In genomic region chr16:85227262-85227923, GRCh38 we compare ENCODE assay signal across 10 cellular contexts.
DNase-seq lines count a peak whose midpoint lies in the region; ATAC-seq, FAIRE-seq and TF ChIP-seq lines count a peak whose summit lies in the region.
"Had no signal": no experiment of that assay in that cellular context is flagged by ENCODE, and none has a peak within 500 bp of the region (broad histone marks: within the 10 kb centered on the region; RNA-seq: fewer than 3 reads in every experiment).

No MANE protein-coding gene starts in this region.

- TF ChIP-seq CTCF in GM12864 (IDR thresholded peaks at IDR 0.05; ENCODE audit: low read depth, low read length, missing control alignments) (no peak), K562 (IDR thresholded peaks at IDR 0.05 in 2 of 3, conservative IDR thresholded peaks at IDR 0.05 in 1 of 3; ENCODE audit: insufficient read depth in 2 of 3, low read depth in 1 of 3, low read length in 3 of 3) (no peak), gastrocnemius medialis (IDR thresholded peaks at IDR 0.05 in 4 of 5, conservative IDR thresholded peaks at IDR 0.05 in 1 of 5) (no peak)

- H3K36me3 ChIP-seq in K562 (ENCODE audit: control insufficient read depth, insufficient read depth, low read length): no peaks in the 10 kb centered on the region; the same call in 2 of the 3 replicates
- no peaks in the 10 kb centered on the region for H3K36me3 ChIP-seq in gastrocnemius medialis

- no peaks in the 10 kb centered on the region for H3K27me3 ChIP-seq in K562 (ENCODE audit: control insufficient read depth in 2 of 2, insufficient read depth in 2 of 2, low read length in 2 of 2)
- H3K27me3 ChIP-seq in gastrocnemius medialis: no peaks in the 10 kb centered on the region

- H4K20me1 ChIP-seq in K562 (replicated peaks; ENCODE audit: control insufficient read depth, insufficient read depth, low read length): peaks cover 35% of the 10 kb centered on the region

- no peak for TF ChIP-seq RAD21 in K562 (CRISPR knock-in tag; conservative IDR thresholded peaks at IDR 0.05 in 1 of 2, IDR thresholded peaks at IDR 0.05 in 1 of 2)

- ATAC-seq in GM21360 (IDR thresholded peaks at IDR 0.05; ENCODE audit: unreplicated experiment) (peak; percentile 63), HG03378 (IDR thresholded peaks at IDR 0.05; ENCODE audit: unreplicated experiment) (peak; percentile 72), K562 (peak; percentile 26; the same call in 2 of the 3 replicates), gastrocnemius medialis (no peak)
- ATAC-seq: HCT116 had no signal

- no peak overlapping the region for H3K4me2 ChIP-seq in K562 (ENCODE audit: insufficient read depth, low read length)

- no peaks in the 10 kb centered on the region for H3K9me3 ChIP-seq in K562 (replicated peaks; ENCODE audit: control insufficient read depth, insufficient read depth, low read depth, low read length)
- no peaks in the 10 kb centered on the region for H3K9me3 ChIP-seq in gastrocnemius medialis

- no peak for TF ChIP-seq EP300 in K562 (IDR thresholded peaks at IDR 0.05; ENCODE audit: low read length)

- H3K9me1 ChIP-seq in K562 (ENCODE audit: control insufficient read depth, insufficient read depth, low read length): no peaks in the 10 kb centered on the region

- in situ Hi-C loops in K562 (cut with MboI) (no loop called here), gastrocnemius medialis (cut with MboI; ENCODE audit: low sequenced_read_pairs in 4 of 4) (loop anchor here in 2 of 4 donors (25.0 kb wide), 1 partner anchor 115 kb away; the partner anchor contains the start of gene CIBAR2 (in 2 of the 2))

- no TSS peak for BruUV-seq in K562 (replicated peaks; lab: Mats Ljungman, UMichigan)

- no peak overlapping the region for H2AFZ ChIP-seq in K562 (ENCODE audit: low read depth, low read length)

- TF ChIP-seq POLR2A in K562 (conservative IDR thresholded peaks at IDR 0.05) (no peak), gastrocnemius medialis (IDR thresholded peaks at IDR 0.05) (no peak)

- H3K27ac ChIP-seq in K562 (ENCODE audit: extremely low read depth, low read depth, low read length) (no peak overlapping the region), gastrocnemius medialis (no peak overlapping the region)

- H3K4me1 ChIP-seq in K562 (replicated peaks in 1 of 2; ENCODE audit: control insufficient read depth in 2 of 2, insufficient read depth in 2 of 2, low read length in 2 of 2) (peaks cover 10 to 29% of the 10 kb centered on the region in 2 experiments), gastrocnemius medialis (peaks cover 4 to 13% of the 10 kb centered on the region in 2 donors)

- no peaks in the 10 kb centered on the region; the same call in 2 of the 3 replicates for H3K79me2 ChIP-seq in K562 (ENCODE audit: control insufficient read depth, insufficient read depth, low read length)

- peak overlapping the region in 1 of 2 experiments; percentile 85; a peak in 2 of 4 replicates for H3K9ac ChIP-seq in K562 (ENCODE audit: insufficient read depth in 1 of 2, low read depth in 2 of 2, low read length in 2 of 2)

- 55% methylated on average over 13 of the region's 13 CpGs for WGBS in K562 (ENCODE audit: insufficient coverage, low coverage, missing lambda C conversion rate)

- CTCF ChIA-PET in K562 (lab: Yijun Ruan, JAX; ENCODE audit: low intra/inter-chr PET ratio): no interaction called here

- intact Hi-C loops in K562 (cut with micrococcal nuclease) (no loop called here), gastrocnemius medialis (cut with DNase I; ENCODE audit: low total_unique reads) (no loop called here)

- POLR2A ChIA-PET in K562 (lab: Yijun Ruan, JAX): interaction anchor here (0.5 to 1.8 kb wide), 4 partner anchors 7 to 16 kb away, joined by 3 to 6 read pairs (median 3); no protein-coding TSS in a partner anchor

- DNase-seq in GM12864 (ENCODE audit: low read depth) (peak; percentile 86), K562 (ENCODE audit: extremely low read depth in 1 of 4, low spot score in 3 of 4) (no peak), gastrocnemius medialis (no peak), NCI-H2196 (lab: John Stamatoyannopoulos, UW; ENCODE audit: unreplicated experiment) (no peak)
- DNase-seq in activated CD4-positive, alpha-beta T cell treated with anti-CD3 and anti-CD28 coated beads, Interleukin-2, amount 50 U/mL, for 1 hour: no peak
- DNase-seq in stimulated activated CD4-positive, alpha-beta T cell treated with anti-CD3 and anti-CD28 coated beads, Interleukin-2, amount 100 ng/mL, for 48 hours: no peak
- DNase-seq: stimulated activated naive CD4-positive, alpha-beta T cell treated with Interleukin-2 at 50 U/mL for 16 hours had no signal

- H3K4me3 ChIP-seq in GM12864 (ENCODE audit: low read depth, low read length) (peak overlapping the region; percentile 4), K562 (no peak overlapping the region), gastrocnemius medialis (no peak overlapping the region)

- peak; percentile 6 for FAIRE-seq in K562 (lab: Jason Lieb, UNC)

TF ChIP-seq in K562, 482 proteins besides CTCF, POLR2A, EP300 and RAD21:
- TF ChIP-seq, protein P1, sequence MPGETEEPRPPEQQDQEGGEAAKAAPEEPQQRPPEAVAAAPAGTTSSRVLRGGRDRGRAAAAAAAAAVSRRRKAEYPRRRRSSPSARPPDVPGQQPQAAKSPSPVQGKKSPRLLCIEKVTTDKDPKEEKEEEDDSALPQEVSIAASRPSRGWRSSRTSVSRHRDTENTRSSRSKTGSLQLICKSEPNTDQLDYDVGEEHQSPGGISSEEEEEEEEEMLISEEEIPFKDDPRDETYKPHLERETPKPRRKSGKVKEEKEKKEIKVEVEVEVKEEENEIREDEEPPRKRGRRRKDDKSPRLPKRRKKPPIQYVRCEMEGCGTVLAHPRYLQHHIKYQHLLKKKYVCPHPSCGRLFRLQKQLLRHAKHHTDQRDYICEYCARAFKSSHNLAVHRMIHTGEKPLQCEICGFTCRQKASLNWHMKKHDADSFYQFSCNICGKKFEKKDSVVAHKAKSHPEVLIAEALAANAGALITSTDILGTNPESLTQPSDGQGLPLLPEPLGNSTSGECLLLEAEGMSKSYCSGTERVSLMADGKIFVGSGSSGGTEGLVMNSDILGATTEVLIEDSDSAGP (CRISPR knock-in tag; IDR thresholded peaks at IDR 0.05): 0 out of 2 replicates have a peak, but pooled peaks have one; percentile 38
- TF ChIP-seq GABPB1 (CRISPR knock-in tag; IDR thresholded peaks at IDR 0.05): peak; percentile 26; the same call in 1 of the 2 replicates
- TF ChIP-seq AFF4 (CRISPR knock-in tag; IDR thresholded peaks at IDR 0.05): 0 out of 2 replicates have a peak, but pooled peaks have one; percentile 37
- TF ChIP-seq NFATC3 (IDR thresholded peaks at IDR 0.05): no peak
- 0 out of 2 replicates have a peak, but pooled peaks have one; percentile 60 for TF ChIP-seq E2F5 (CRISPR knock-in tag; IDR thresholded peaks at IDR 0.05)
- TF ChIP-seq ZNF449 (CRISPR knock-in tag; IDR thresholded peaks at IDR 0.05): no peak
- no peak for TF ChIP-seq ELF4 (CRISPR knock-in tag; IDR thresholded peaks at IDR 0.05)
- TF ChIP-seq TOE1 (IDR thresholded peaks at IDR 0.05; ENCODE audit: borderline replicate concordance): no peak
- peak; percentile 59; the same call in 1 of the 2 replicates for TF ChIP-seq TOE1 (CRISPR knock-in tag; IDR thresholded peaks at IDR 0.05; ENCODE audit: borderline replicate concordance, low read depth)
TF ChIP-seq in K562: peak in this region for 5.

Comparison
In these comparisons a context has a peak if more than half of its experiments do, and no peak if none do; other contexts are left out.
1. ATAC-seq: peak in GM21360 (single experiment), HG03378 (single experiment) and K562 (single experiment); none in gastrocnemius medialis (0 of 2).